Comparison of ENCODE assay signal across 1 cellular context in genomic region chr1:109788695-109789521, GRCh38.
TF ChIP-seq lines count a peak whose summit lies in the region.

No MANE protein-coding gene starts in this region.

TF ChIP-seq in HepG2, 621 proteins besides CTCF, POLR2A, EP300 and RAD21:
- no peak for TF ChIP-seq NFYB (CRISPR knock-in tag; IDR thresholded peaks at IDR 0.05)
- TF ChIP-seq SIX1 (CRISPR knock-in tag; IDR thresholded peaks at IDR 0.05; ENCODE audit: borderline replicate concordance) = no peak
- no peak for TF ChIP-seq ZIK1 (CRISPR knock-in tag; IDR thresholded peaks at IDR 0.05; ENCODE audit: borderline replicate concordance, low read depth)
- TF ChIP-seq MTF2 (CRISPR knock-in tag; IDR thresholded peaks at IDR 0.05; ENCODE audit: borderline replicate concordance) = no peak
- TF ChIP-seq, protein P1, sequence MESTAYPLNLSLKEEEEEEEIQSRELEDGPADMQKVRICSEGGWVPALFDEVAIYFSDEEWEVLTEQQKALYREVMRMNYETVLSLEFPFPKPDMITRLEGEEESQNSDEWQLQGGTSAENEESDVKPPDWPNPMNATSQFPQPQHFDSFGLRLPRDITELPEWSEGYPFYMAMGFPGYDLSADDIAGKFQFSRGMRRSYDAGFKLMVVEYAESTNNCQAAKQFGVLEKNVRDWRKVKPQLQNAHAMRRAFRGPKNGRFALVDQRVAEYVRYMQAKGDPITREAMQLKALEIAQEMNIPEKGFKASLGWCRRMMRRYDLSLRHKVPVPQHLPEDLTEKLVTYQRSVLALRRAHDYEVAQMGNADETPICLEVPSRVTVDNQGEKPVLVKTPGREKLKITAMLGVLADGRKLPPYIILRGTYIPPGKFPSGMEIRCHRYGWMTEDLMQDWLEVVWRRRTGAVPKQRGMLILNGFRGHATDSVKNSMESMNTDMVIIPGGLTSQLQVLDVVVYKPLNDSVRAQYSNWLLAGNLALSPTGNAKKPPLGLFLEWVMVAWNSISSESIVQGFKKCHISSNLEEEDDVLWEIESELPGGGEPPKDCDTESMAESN (CRISPR knock-in tag; conservative IDR thresholded peaks at IDR 0.05) = no peak
- TF ChIP-seq ZSCAN21 (CRISPR knock-in tag; IDR thresholded peaks at IDR 0.05; ENCODE audit: borderline replicate concordance) = 0 out of 2 replicates have a peak, but pooled peaks have one; percentile 11
- peak; percentile 25; the same call in 1 of the 2 replicates for TF ChIP-seq STAG1 (CRISPR knock-in tag; IDR thresholded peaks at IDR 0.05)
- TF ChIP-seq ZNF816 (CRISPR knock-in tag; IDR thresholded peaks at IDR 0.05; ENCODE audit: borderline replicate concordance) = no peak
- no peak for TF ChIP-seq SAFB2 (CRISPR knock-in tag; IDR thresholded peaks at IDR 0.05; ENCODE audit: borderline replicate concordance, low read depth)
- no peak for TF ChIP-seq NAIF1 (CRISPR knock-in tag; IDR thresholded peaks at IDR 0.05; ENCODE audit: borderline replicate concordance)
- TF ChIP-seq THAP11 (CRISPR knock-in tag; IDR thresholded peaks at IDR 0.05) = no peak
- TF ChIP-seq ZHX2 (IDR thresholded peaks at IDR 0.05; ENCODE audit: low read depth) = no peak
- TF ChIP-seq ZHX2 (CRISPR knock-in tag; IDR thresholded peaks at IDR 0.05; ENCODE audit: borderline replicate concordance) = no peak
- TF ChIP-seq, protein P2, sequence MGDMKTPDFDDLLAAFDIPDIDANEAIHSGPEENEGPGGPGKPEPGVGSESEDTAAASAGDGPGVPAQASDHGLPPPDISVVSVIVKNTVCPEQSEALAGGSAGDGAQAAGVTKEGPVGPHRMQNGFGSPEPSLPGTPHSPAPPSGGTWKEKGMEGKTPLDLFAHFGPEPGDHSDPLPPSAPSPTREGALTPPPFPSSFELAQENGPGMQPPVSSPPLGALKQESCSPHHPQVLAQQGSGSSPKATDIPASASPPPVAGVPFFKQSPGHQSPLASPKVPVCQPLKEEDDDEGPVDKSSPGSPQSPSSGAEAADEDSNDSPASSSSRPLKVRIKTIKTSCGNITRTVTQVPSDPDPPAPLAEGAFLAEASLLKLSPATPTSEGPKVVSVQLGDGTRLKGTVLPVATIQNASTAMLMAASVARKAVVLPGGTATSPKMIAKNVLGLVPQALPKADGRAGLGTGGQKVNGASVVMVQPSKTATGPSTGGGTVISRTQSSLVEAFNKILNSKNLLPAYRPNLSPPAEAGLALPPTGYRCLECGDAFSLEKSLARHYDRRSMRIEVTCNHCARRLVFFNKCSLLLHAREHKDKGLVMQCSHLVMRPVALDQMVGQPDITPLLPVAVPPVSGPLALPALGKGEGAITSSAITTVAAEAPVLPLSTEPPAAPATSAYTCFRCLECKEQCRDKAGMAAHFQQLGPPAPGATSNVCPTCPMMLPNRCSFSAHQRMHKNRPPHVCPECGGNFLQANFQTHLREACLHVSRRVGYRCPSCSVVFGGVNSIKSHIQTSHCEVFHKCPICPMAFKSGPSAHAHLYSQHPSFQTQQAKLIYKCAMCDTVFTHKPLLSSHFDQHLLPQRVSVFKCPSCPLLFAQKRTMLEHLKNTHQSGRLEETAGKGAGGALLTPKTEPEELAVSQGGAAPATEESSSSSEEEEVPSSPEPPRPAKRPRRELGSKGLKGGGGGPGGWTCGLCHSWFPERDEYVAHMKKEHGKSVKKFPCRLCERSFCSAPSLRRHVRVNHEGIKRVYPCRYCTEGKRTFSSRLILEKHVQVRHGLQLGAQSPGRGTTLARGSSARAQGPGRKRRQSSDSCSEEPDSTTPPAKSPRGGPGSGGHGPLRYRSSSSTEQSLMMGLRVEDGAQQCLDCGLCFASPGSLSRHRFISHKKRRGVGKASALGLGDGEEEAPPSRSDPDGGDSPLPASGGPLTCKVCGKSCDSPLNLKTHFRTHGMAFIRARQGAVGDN (CRISPR knock-in tag; IDR thresholded peaks at IDR 0.05) = peak; percentile 25; the same call in 1 of the 2 replicates
- TF ChIP-seq ZFX (CRISPR knock-in tag; IDR thresholded peaks at IDR 0.05; ENCODE audit: low read depth) = 0 out of 2 replicates have a peak, but pooled peaks have one; percentile 16
- TF ChIP-seq BATF2 (CRISPR knock-in tag; IDR thresholded peaks at IDR 0.05) = no peak
- peak; percentile 51 for TF ChIP-seq ZNF501 (CRISPR knock-in tag; IDR thresholded peaks at IDR 0.05)
- no peak for TF ChIP-seq SCMH1 (CRISPR knock-in tag; IDR thresholded peaks at IDR 0.05; ENCODE audit: borderline replicate concordance)
- 0 out of 2 replicates have a peak, but pooled peaks have one; percentile 7 for TF ChIP-seq ETV6 (CRISPR knock-in tag; conservative IDR thresholded peaks at IDR 0.05)
- no peak for TF ChIP-seq MIER2 (CRISPR knock-in tag; IDR thresholded peaks at IDR 0.05)
- no peak for TF ChIP-seq PRDM10 (CRISPR knock-in tag; IDR thresholded peaks at IDR 0.05; ENCODE audit: low read depth)
- 0 out of 2 replicates have a peak, but pooled peaks have one; percentile 8 for TF ChIP-seq FOSL2 (CRISPR knock-in tag; IDR thresholded peaks at IDR 0.05)
- TF ChIP-seq, protein P3, sequence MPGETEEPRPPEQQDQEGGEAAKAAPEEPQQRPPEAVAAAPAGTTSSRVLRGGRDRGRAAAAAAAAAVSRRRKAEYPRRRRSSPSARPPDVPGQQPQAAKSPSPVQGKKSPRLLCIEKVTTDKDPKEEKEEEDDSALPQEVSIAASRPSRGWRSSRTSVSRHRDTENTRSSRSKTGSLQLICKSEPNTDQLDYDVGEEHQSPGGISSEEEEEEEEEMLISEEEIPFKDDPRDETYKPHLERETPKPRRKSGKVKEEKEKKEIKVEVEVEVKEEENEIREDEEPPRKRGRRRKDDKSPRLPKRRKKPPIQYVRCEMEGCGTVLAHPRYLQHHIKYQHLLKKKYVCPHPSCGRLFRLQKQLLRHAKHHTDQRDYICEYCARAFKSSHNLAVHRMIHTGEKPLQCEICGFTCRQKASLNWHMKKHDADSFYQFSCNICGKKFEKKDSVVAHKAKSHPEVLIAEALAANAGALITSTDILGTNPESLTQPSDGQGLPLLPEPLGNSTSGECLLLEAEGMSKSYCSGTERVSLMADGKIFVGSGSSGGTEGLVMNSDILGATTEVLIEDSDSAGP (CRISPR knock-in tag; IDR thresholded peaks at IDR 0.05; ENCODE audit: borderline replicate concordance) = no peak
- peak; percentile 56 for TF ChIP-seq XRCC5 (optimal IDR thresholded peaks at IDR 0.05; ENCODE audit: low read length)
- no peak for TF ChIP-seq KDM2A (CRISPR knock-in tag; IDR thresholded peaks at IDR 0.05; ENCODE audit: borderline replicate concordance, low read depth)
- TF ChIP-seq ZFY (CRISPR knock-in tag; IDR thresholded peaks at IDR 0.05) = 0 out of 2 replicates have a peak, but pooled peaks have one; percentile 21
- peak; percentile 52 for TF ChIP-seq ZNF574 (CRISPR knock-in tag; IDR thresholded peaks at IDR 0.05)
- peak in 1 of 2 experiments; percentile 36; a peak in 1 of 4 replicates for TF ChIP-seq HMGXB4 (CRISPR knock-in tag; IDR thresholded peaks at IDR 0.05; ENCODE audit: borderline replicate concordance in 1 of 2, low read depth in 1 of 2)
- TF ChIP-seq CBFB (CRISPR knock-in tag; IDR thresholded peaks at IDR 0.05) = no peak
- no peak for TF ChIP-seq ZSCAN9 (CRISPR knock-in tag; IDR thresholded peaks at IDR 0.05; ENCODE audit: borderline replicate concordance)
- 0 out of 2 replicates have a peak, but pooled peaks have one; percentile 49 for TF ChIP-seq SP4 (CRISPR knock-in tag; IDR thresholded peaks at IDR 0.05)
